In the genomic region with DNA sequence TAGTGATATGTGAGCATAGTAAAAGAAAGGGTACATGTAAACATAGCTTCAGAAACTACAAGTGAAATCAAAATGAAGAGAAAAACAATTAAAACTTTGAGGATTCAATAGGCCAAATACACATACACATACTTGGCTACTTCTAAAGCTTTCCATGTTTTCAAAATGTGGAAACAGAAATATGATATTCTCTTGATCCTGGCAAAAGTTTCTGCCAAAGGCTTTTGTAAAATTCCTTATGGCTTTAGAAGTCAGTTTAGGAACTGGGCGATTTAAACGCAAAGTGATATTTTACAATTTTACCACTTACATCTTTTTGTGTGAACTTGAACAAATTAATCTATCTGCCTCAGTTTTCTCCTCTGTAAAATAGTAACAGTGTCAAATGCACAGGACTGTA, we compare ENCODE assay signal across 1 cellular context.
TF ChIP-seq lines count a peak whose summit lies in the region.

No MANE protein-coding gene starts in this region.

TF ChIP-seq in SK-N-SH treated with all-trans-retinoic acid at 6 μM for 48 hours, 23 proteins besides CTCF, POLR2A, EP300 and RAD21 (continued from another document):
- TF ChIP-seq, protein P1, sequence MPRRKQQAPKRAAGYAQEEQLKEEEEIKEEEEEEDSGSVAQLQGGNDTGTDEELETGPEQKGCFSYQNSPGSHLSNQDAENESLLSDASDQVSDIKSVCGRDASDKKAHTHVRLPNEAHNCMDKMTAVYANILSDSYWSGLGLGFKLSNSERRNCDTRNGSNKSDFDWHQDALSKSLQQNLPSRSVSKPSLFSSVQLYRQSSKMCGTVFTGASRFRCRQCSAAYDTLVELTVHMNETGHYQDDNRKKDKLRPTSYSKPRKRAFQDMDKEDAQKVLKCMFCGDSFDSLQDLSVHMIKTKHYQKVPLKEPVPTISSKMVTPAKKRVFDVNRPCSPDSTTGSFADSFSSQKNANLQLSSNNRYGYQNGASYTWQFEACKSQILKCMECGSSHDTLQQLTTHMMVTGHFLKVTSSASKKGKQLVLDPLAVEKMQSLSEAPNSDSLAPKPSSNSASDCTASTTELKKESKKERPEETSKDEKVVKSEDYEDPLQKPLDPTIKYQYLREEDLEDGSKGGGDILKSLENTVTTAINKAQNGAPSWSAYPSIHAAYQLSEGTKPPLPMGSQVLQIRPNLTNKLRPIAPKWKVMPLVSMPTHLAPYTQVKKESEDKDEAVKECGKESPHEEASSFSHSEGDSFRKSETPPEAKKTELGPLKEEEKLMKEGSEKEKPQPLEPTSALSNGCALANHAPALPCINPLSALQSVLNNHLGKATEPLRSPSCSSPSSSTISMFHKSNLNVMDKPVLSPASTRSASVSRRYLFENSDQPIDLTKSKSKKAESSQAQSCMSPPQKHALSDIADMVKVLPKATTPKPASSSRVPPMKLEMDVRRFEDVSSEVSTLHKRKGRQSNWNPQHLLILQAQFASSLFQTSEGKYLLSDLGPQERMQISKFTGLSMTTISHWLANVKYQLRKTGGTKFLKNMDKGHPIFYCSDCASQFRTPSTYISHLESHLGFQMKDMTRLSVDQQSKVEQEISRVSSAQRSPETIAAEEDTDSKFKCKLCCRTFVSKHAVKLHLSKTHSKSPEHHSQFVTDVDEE (CRISPR knock-in tag; IDR thresholded peaks at IDR 0.05), result no peak
- TF ChIP-seq ZNF8 (CRISPR knock-in tag; IDR thresholded peaks at IDR 0.05), result no peak
- no peak for TF ChIP-seq PPARA (CRISPR knock-in tag; IDR thresholded peaks at IDR 0.05; ENCODE audit: borderline replicate concordance)
- TF ChIP-seq ESRRG (CRISPR knock-in tag; IDR thresholded peaks at IDR 0.05), result no peak
- no peak for TF ChIP-seq ZNF565 (CRISPR knock-in tag; conservative IDR thresholded peaks at IDR 0.05; ENCODE audit: low read depth)
- TF ChIP-seq BACH2 (CRISPR knock-in tag; IDR thresholded peaks at IDR 0.05; ENCODE audit: borderline replicate concordance), result no peak
- TF ChIP-seq, protein P2, sequence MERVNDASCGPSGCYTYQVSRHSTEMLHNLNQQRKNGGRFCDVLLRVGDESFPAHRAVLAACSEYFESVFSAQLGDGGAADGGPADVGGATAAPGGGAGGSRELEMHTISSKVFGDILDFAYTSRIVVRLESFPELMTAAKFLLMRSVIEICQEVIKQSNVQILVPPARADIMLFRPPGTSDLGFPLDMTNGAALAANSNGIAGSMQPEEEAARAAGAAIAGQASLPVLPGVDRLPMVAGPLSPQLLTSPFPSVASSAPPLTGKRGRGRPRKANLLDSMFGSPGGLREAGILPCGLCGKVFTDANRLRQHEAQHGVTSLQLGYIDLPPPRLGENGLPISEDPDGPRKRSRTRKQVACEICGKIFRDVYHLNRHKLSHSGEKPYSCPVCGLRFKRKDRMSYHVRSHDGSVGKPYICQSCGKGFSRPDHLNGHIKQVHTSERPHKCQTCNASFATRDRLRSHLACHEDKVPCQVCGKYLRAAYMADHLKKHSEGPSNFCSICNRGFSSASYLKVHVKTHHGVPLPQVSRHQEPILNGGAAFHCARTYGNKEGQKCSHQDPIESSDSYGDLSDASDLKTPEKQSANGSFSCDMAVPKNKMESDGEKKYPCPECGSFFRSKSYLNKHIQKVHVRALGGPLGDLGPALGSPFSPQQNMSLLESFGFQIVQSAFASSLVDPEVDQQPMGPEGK (CRISPR knock-in tag; IDR thresholded peaks at IDR 0.05; ENCODE audit: borderline replicate concordance), result no peak
- no peak for TF ChIP-seq ZNF70 (CRISPR knock-in tag; IDR thresholded peaks at IDR 0.05)
- no peak for TF ChIP-seq ARNTL (CRISPR knock-in tag; IDR thresholded peaks at IDR 0.05; ENCODE audit: borderline replicate concordance, low read depth)
- TF ChIP-seq, protein P3, sequence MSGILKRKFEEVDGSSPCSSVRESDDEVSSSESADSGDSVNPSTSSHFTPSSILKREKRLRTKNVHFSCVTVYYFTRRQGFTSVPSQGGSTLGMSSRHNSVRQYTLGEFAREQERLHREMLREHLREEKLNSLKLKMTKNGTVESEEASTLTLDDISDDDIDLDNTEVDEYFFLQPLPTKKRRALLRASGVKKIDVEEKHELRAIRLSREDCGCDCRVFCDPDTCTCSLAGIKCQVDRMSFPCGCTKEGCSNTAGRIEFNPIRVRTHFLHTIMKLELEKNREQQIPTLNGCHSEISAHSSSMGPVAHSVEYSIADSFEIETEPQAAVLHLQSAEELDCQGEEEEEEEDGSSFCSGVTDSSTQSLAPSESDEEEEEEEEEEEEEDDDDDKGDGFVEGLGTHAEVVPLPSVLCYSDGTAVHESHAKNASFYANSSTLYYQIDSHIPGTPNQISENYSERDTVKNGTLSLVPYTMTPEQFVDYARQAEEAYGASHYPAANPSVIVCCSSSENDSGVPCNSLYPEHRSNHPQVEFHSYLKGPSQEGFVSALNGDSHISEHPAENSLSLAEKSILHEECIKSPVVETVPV (CRISPR knock-in tag; IDR thresholded peaks at IDR 0.05), result no peak
- no peak for TF ChIP-seq ISL1 (CRISPR knock-in tag; IDR thresholded peaks at IDR 0.05)
- TF ChIP-seq TCF4 (CRISPR knock-in tag; IDR thresholded peaks at IDR 0.05; ENCODE audit: borderline replicate concordance), result no peak
- TF ChIP-seq OSR1 (CRISPR knock-in tag; IDR thresholded peaks at IDR 0.05), result no peak
- TF ChIP-seq SNAI2 (CRISPR knock-in tag; IDR thresholded peaks at IDR 0.05), result no peak
